ENCODE assay signal across 25 cellular contexts in genomic region chr2:10148268-10148667, GRCh38. TPM values are rescaled to one million over a fixed set of nuclear protein-coding genes. Genes with fewer than 3 reads are reported as not detected.
"Had no signal": no experiment of that assay in that cellular context is flagged by ENCODE, and none has a peak within 500 bp of the region (broad histone marks: within the 10 kb centered on the region; RNA-seq: fewer than 3 reads in every experiment).

No MANE protein-coding gene starts in this region.

- H3K36me3 Mint-ChIP-seq: activated naive CD8-positive, alpha-beta T cell had no signal

- H3K27me3 Mint-ChIP-seq: activated B cell treated with CpG ODN at 0.5 μM for 24 hours; activated CD8-positive, alpha-beta T cell treated with anti-CD3 and anti-CD28 coated beads for 36 hours; activated naive CD8-positive, alpha-beta T cell; activated T-helper 17 cell treated with anti-CD3 and anti-CD28 coated beads, Interleukin-2, amount 50 U/mL, for 72 hours; brain; dendritic cell treated with granulocyte-macrophage colony-stimulating factor and Interleukin-4, amounts not matched to agents 40 ng/mL and 50 ng/mL, for 4 days; T-helper 17 cell had no signal

- H3K4me1 Mint-ChIP-seq: activated B cell treated with CpG ODN at 0.5 μM for 24 hours, endodermal cell had no signal

- H3K4me3 Mint-ChIP-seq: activated B cell treated with CpG ODN at 0.5 μM for 24 hours; activated CD8-positive, alpha-beta T cell treated with anti-CD3 and anti-CD28 coated beads for 36 hours; activated naive CD8-positive, alpha-beta T cell; activated T-cell treated with anti-CD3 and anti-CD28 coated beads, Interleukin-2, amount 50 U/mL, for 4 hours; activated T-helper 17 cell treated with anti-CD3 and anti-CD28 coated beads, Interleukin-2, amount 50 U/mL, for 72 hours; brain; dendritic cell treated with granulocyte-macrophage colony-stimulating factor and Interleukin-4, amounts not matched to agents 40 ng/mL and 50 ng/mL, for 4 days; endodermal cell; T-helper 17 cell; T-helper 2 cell treated with Interferon-gamma antibody and Interleukin-4, amounts not matched to agents 5 μg/mL and 100 μg/mL, for 36 hours had no signal

- H3K27ac Mint-ChIP-seq: activated B cell treated with CpG ODN at 0.5 μM for 24 hours; activated CD8-positive, alpha-beta T cell treated with anti-CD3 and anti-CD28 coated beads for 36 hours; activated naive CD8-positive, alpha-beta T cell; activated T-helper 17 cell treated with anti-CD3 and anti-CD28 coated beads, Interleukin-2, amount 50 U/mL, for 72 hours; brain; dendritic cell treated with granulocyte-macrophage colony-stimulating factor and Interleukin-4, amounts not matched to agents 40 ng/mL and 50 ng/mL, for 4 days; endodermal cell; T-helper 17 cell had no signal

- DNase-seq: activated B cell treated with CpG ODN at 0.5 μM for 24 hours; activated CD4-positive, alpha-beta T cell treated with anti-CD3 and anti-CD28 coated beads for 48 hours; activated CD4-positive, alpha-beta T cell treated with anti-CD3 and anti-CD28 coated beads, Interleukin-2, amount 50 U/mL, for 1 hour; activated CD4-positive, alpha-beta T cell treated with anti-CD3 and anti-CD28 coated beads, Interleukin-2, amount 50 U/mL, for 48 hours; activated CD8-positive, alpha-beta memory T cell treated with anti-CD3 and anti-CD28 coated beads for 24 hours; activated CD8-positive, alpha-beta T cell treated with anti-CD3 and anti-CD28 coated beads for 36 hours; activated naive CD4-positive, alpha-beta T cell treated with anti-CD3 and anti-CD28 coated beads, Interleukin-2, amount 50 U/mL, for 16 hours; activated T-cell treated with anti-CD3 and anti-CD28 coated beads, Interleukin-2, amount 50 U/mL, for 4 hours; central memory CD4-positive, alpha-beta T cell; dorsolateral prefrontal cortex; effector memory CD4-positive, alpha-beta T cell; endodermal cell; foreskin fibroblast; T-helper 17 cell; T1000; WERI-Rb-1 had no signal

- FAIRE-seq: frontal cortex had no signal

- ATAC-seq: activated CD4-positive, CD25-positive, alpha-beta regulatory T cell treated with anti-CD3 and anti-CD28 coated beads, Interleukin-2, amount 50 U/mL, for 24 hours; activated CD8-positive, alpha-beta T cell treated with anti-CD3 and anti-CD28 coated beads for 36 hours; activated T-cell treated with anti-CD3 and anti-CD28 coated beads, Interleukin-2, amount 50 U/mL, for 4 hours; activated T-helper 17 cell treated with anti-CD3 and anti-CD28 coated beads, Interleukin-2, amount 50 U/mL, for 72 hours; esophagus mucosa; T-helper 17 cell had no signal

- H3K9me3 Mint-ChIP-seq: activated B cell treated with CpG ODN at 0.5 μM for 24 hours; activated CD8-positive, alpha-beta T cell treated with anti-CD3 and anti-CD28 coated beads for 36 hours; activated T-cell treated with anti-CD3 and anti-CD28 coated beads, Interleukin-2, amount 50 U/mL, for 4 hours; activated T-helper 17 cell treated with anti-CD3 and anti-CD28 coated beads, Interleukin-2, amount 50 U/mL, for 72 hours; dendritic cell treated with granulocyte-macrophage colony-stimulating factor and Interleukin-4, amounts not matched to agents 40 ng/mL and 50 ng/mL, for 4 days; endodermal cell; T-helper 2 cell treated with Interferon-gamma antibody and Interleukin-4, amounts not matched to agents 5 μg/mL and 100 μg/mL, for 36 hours had no signal

RNA-seq across cellular contexts. Expression of gene RRM2, which starts 25.7 kb away (rescaled TPM):
- total RNA-seq: ascending aorta had no signal
